ENCODE assay signal across 10 cellular contexts in the genomic region with DNA sequence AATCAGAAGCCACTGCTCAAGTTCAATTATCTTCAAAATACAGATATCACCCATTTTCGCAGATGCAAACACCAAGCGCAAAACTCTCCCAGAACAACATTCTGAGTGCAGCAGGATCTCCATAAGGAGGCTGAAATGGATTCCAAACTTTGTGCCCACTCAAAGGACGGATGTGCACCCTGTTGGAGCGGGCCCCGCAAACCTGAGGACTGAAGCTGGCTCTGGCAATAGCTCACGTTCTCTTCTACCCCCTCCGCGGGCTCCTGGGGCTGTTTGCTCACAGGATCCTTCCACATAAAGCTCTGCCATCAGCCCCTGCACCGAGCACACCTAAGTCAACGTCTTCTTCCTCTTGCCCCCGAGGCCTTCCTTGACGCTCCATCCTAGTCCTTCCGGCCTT. TPM values are rescaled to one million over a fixed set of nuclear protein-coding genes. Genes with fewer than 3 reads are reported as not detected.
DNase-seq lines count a peak whose midpoint lies in the region; ATAC-seq and TF ChIP-seq lines count a peak whose summit lies in the region.
"Had no signal": no experiment of that assay in that cellular context is flagged by ENCODE, and none has a peak within 500 bp of the region (broad histone marks: within the 10 kb centered on the region; RNA-seq: fewer than 3 reads in every experiment).

No MANE protein-coding gene starts in this region.

- H3K36me3 ChIP-seq in heart left ventricle: no peaks in the 10 kb centered on the region
- H3K36me3 ChIP-seq in lower lobe of right lung: no peaks in the 10 kb centered on the region
- no peaks in the 10 kb centered on the region for H3K36me3 ChIP-seq in tibial nerve
- H3K36me3 ChIP-seq in psoas muscle (ENCODE audit: insufficient read depth in 1 of 2, low read depth in 1 of 2): no peaks in the 10 kb centered on the region

- TF ChIP-seq POLR2A in heart left ventricle (IDR thresholded peaks at IDR 0.05): no peak
- no peak for TF ChIP-seq POLR2A in tibial nerve (IDR thresholded peaks at IDR 0.05)

- H3K9me3 Mint-ChIP-seq in activated CD4-positive, alpha-beta memory T cell treated with anti-CD3 and anti-CD28 coated beads, Interleukin-2, amount 10 ng/mL, durations not matched to agents 7 days and 5 days: peaks cover 15% of the 10 kb centered on the region

- no peaks in the 10 kb centered on the region for H3K27me3 ChIP-seq in heart left ventricle
- H3K27me3 ChIP-seq in right cardiac atrium (ENCODE audit: control insufficient read depth, insufficient read depth): no peaks in the 10 kb centered on the region
- H3K27me3 ChIP-seq in lower lobe of right lung (ENCODE audit: low read depth): no peaks in the 10 kb centered on the region
- no peaks in the 10 kb centered on the region for H3K27me3 ChIP-seq in tibial nerve
- H3K27me3 ChIP-seq in psoas muscle (ENCODE audit: insufficient read depth in 3 of 3, low read length in 2 of 3): no peaks in the 10 kb centered on the region

- no peaks in the 10 kb centered on the region for H3K27me3 Mint-ChIP-seq in activated CD4-positive, alpha-beta memory T cell treated with anti-CD3 and anti-CD28 coated beads, Interleukin-2, amount 10 ng/mL, durations not matched to agents 7 days and 5 days

- CTCF ChIA-PET in activated CD4-positive, alpha-beta memory T cell treated with anti-CD3 and anti-CD28 coated beads, Interleukin-2, amount 10 ng/mL, durations not matched to agents 7 days and 5 days (lab: Charles Lee): no interaction called here

- H3K4me1 ChIP-seq in heart left ventricle: peaks cover 0 to 43% (median 21%) of the 10 kb centered on the region in 12 donors
- H3K4me1 ChIP-seq in right cardiac atrium (ENCODE audit: control insufficient read depth, insufficient read depth, low read length): peaks cover 7% of the 10 kb centered on the region
- H3K4me1 ChIP-seq in lower lobe of right lung: peaks cover 21% of the 10 kb centered on the region
- peaks cover 0 to 20% (median 13%) of the 10 kb centered on the region in 4 donors for H3K4me1 ChIP-seq in tibial nerve
- H3K4me1 ChIP-seq in psoas muscle: no peaks in the 10 kb centered on the region

- peaks cover 20% of the 10 kb centered on the region for H3K36me3 Mint-ChIP-seq in activated CD4-positive, alpha-beta memory T cell treated with anti-CD3 and anti-CD28 coated beads, Interleukin-2, amount 10 ng/mL, durations not matched to agents 7 days and 5 days (ENCODE audit: low read depth)

- WGBS in heart left ventricle, 4 donors: 87 to 92% (median 89%) methylated on average over 13 of the region's 13 CpGs
- WGBS in right cardiac atrium: 88% methylated on average over 13 of the region's 13 CpGs
- WGBS in tibial nerve, 2 donors: 87 to 88% methylated on average over 13 of the region's 13 CpGs
- WGBS in psoas muscle, 3 donors: 91 to 93% (median 91%) methylated on average over 13 of the region's 13 CpGs

- intact Hi-C loops in heart left ventricle (cut with DNase I): loop anchor here in 1 of 10 donors (5.0 kb wide), 1 partner anchor 69 kb away; no protein-coding TSS in a partner anchor
- intact Hi-C loops in right cardiac atrium (cut with DNase I): no loop called here
- intact Hi-C loops in lower lobe of right lung (cut with DNase I): no loop called here
- intact Hi-C loops in psoas muscle (cut with DNase I): no loop called here

- ATAC-seq in heart left ventricle: no peak
- no peak for ATAC-seq in right cardiac atrium
- no peak for ATAC-seq in lower lobe of right lung
- ATAC-seq in psoas muscle: no peak
- ATAC-seq in GM21717 (IDR thresholded peaks at IDR 0.05; ENCODE audit: unreplicated experiment): no peak

- no peak overlapping the region for H3K4me3 ChIP-seq in heart left ventricle
- H3K4me3 ChIP-seq in right cardiac atrium (ENCODE audit: low read length): no peak overlapping the region
- no peak overlapping the region for H3K4me3 ChIP-seq in lower lobe of right lung
- no peak overlapping the region for H3K4me3 ChIP-seq in tibial nerve
- no peak overlapping the region for H3K4me3 ChIP-seq in psoas muscle

- H3K4me3 Mint-ChIP-seq in activated CD4-positive, alpha-beta memory T cell treated with anti-CD3 and anti-CD28 coated beads, Interleukin-2, amount 10 ng/mL, durations not matched to agents 7 days and 5 days: peak overlapping the region; percentile 38
- H3K4me3 Mint-ChIP-seq: neural crest cell had no signal

- TF ChIP-seq EP300 in tibial nerve (IDR thresholded peaks at IDR 0.05): no peak

- H3K4me1 Mint-ChIP-seq in activated CD4-positive, alpha-beta memory T cell treated with anti-CD3 and anti-CD28 coated beads, Interleukin-2, amount 10 ng/mL, durations not matched to agents 7 days and 5 days: peaks cover 66% of the 10 kb centered on the region

- TF ChIP-seq CTCF in heart left ventricle (IDR thresholded peaks at IDR 0.05): no peak
- no peak for TF ChIP-seq CTCF in lower lobe of right lung (IDR thresholded peaks at IDR 0.05)
- TF ChIP-seq CTCF in tibial nerve (IDR thresholded peaks at IDR 0.05): no peak
- no peak for TF ChIP-seq CTCF in psoas muscle (IDR thresholded peaks at IDR 0.05)

- H3K9me3 ChIP-seq in heart left ventricle (peaks cover 0 to 10% (median 3%) of the 10 kb centered on the region in 12 donors), right cardiac atrium (ENCODE audit: control insufficient read depth, low read length) (no peaks in the 10 kb centered on the region), lower lobe of right lung (peaks cover 3% of the 10 kb centered on the region), tibial nerve (no peaks in the 10 kb centered on the region), psoas muscle (no peaks in the 10 kb centered on the region)

- peak overlapping the region; percentile 93 for H3K27ac Mint-ChIP-seq in activated CD4-positive, alpha-beta memory T cell treated with anti-CD3 and anti-CD28 coated beads, Interleukin-2, amount 10 ng/mL, durations not matched to agents 7 days and 5 days

- H3K27ac ChIP-seq in heart left ventricle (peak overlapping the region; percentile 59 to 88 (median 72)), right cardiac atrium (ENCODE audit: low read length) (no peak overlapping the region), lower lobe of right lung (peak overlapping the region; percentile 81), tibial nerve (peak overlapping the region in 3 of 4 donors; percentile 22 to 79 (median 78)), psoas muscle (no peak overlapping the region)

- POLR2A ChIA-PET in activated CD4-positive, alpha-beta memory T cell treated with anti-CD3 and anti-CD28 coated beads, Interleukin-2, amount 10 ng/mL, durations not matched to agents 7 days and 5 days (lab: Charles Lee): interaction anchor here (7.2 kb wide), 1 partner anchor 12 kb away, joined by 166 read pairs; the partner anchor contains the start of gene RCSD1

- DNase-seq in heart left ventricle: peak in 1 of 5 donors; percentile 11
- no peak for DNase-seq in right cardiac atrium
- DNase-seq in activated CD4-positive, alpha-beta memory T cell treated with anti-CD3 and anti-CD28 coated beads, Interleukin-2, amount 10 ng/mL, durations not matched to agents 7 days and 5 days: no peak
- no peak for DNase-seq in lower lobe of right lung
- no peak for DNase-seq in tibial nerve (ENCODE audit: low spot score in 2 of 2)
- DNase-seq in psoas muscle: no peak
- DNase-seq in NCI-H187 treated with DMSO at 0.1 percent for 48 hours (lab: John Stamatoyannopoulos, UW): no peak

RNA-seq across cellular contexts. Expression of gene RCSD1, which starts 11.7 kb away (rescaled TPM):
- total RNA-seq in heart left ventricle: 10 to 100 TPM; 25.0 to 51.5 (median 38.1) TPM
- 10 to 100 TPM; 14.1 to 14.2 TPM for polyA plus RNA-seq in heart left ventricle
- 10 to 100 TPM; 53.4 to 61.5 (median 58.2) TPM for total RNA-seq in right cardiac atrium
- 27.1 TPM for polyA plus RNA-seq in right cardiac atrium
- 100 to 1,000 TPM; 155 to 158 TPM for total RNA-seq in activated CD4-positive, alpha-beta memory T cell treated with anti-CD3 and anti-CD28 coated beads, Interleukin-2, amount 10 ng/mL, durations not matched to agents 7 days and 5 days
- total RNA-seq in lower lobe of right lung: 20.7 TPM
- total RNA-seq in tibial nerve: 10 to 100 TPM; 10.0 to 17.7 (median 12.9) TPM
- 10 to 100 TPM in 3 of 4 donors, 1 to 10 TPM in 1; 9.9 to 34.2 (median 23.1) TPM for total RNA-seq in psoas muscle
- polyA plus RNA-seq in psoas muscle: 10 to 100 TPM in 2 of 3 donors, 1 to 10 TPM in 1; 3.9 to 13.7 (median 10.4) TPM
- total RNA-seq: G401 had no signal

Comparison
In these comparisons a context has a peak if more than half of its experiments do, and no peak if none do; other contexts are left out.
1. H3K27ac ChIP-seq: peak in heart left ventricle (12 of 12), lower lobe of right lung (single experiment) and tibial nerve (3 of 4); none in right cardiac atrium (single experiment) and psoas muscle (single experiment).